In genomic region chr17:74872313-74873035, GRCh38 we compare ENCODE assay signal across 8 cellular contexts. TPM values are rescaled to one million over a fixed set of nuclear protein-coding genes. Genes with fewer than 3 reads are reported as not detected.
DNase-seq lines count a peak whose midpoint lies in the region; ATAC-seq and TF ChIP-seq lines count a peak whose summit lies in the region.

Gene FDXR (minus strand): TSS chr17:74872994. CDS start chr17:74872944, 50 bp downstream.

- H2BK5ac ChIP-seq in H9 (ENCODE audit: insufficient read length, low read length) = no peak within 1 kb of the TSS

- H3K36me3 Mint-ChIP-seq in H9 (ENCODE audit: insufficient read depth in 1 of 3, low read depth in 3 of 3) (peaks cover 0 to 17% (median 13%) of the 10 kb centered on the region in 3 experiments; a peak in 4 of 7 replicates), endothelial cell (ENCODE audit: low read depth, unreplicated experiment) (peaks cover 18% of the 10 kb centered on the region)

- DNase-seq in H9 (no peak), endothelial cell (ENCODE audit: low spot score) (no peak), ovary (peak in 1 of 5 donors; percentile 41), 8988T (no peak), SHP77 (lab: John Stamatoyannopoulos, UW) (no peak)
- no peak for DNase-seq in stimulated activated CD8-positive, alpha-beta memory T cell treated with anti-CD3 and anti-CD28 coated beads, Interleukin-4, amount 100 ng/mL, for 48 hours

- no peak within 1 kb of the TSS for H2AK5ac ChIP-seq in H9 (ENCODE audit: insufficient read length, low read length)

- H3K14ac ChIP-seq in H9 (ENCODE audit: insufficient read depth, low read length) = peak within 1 kb of the TSS; percentile 99

- H3K56ac ChIP-seq in H9 (ENCODE audit: insufficient read length, low read depth, low read length) = no peak within 1 kb of the TSS

- H3T11ph ChIP-seq in H9 (ENCODE audit: low read length) = no peak within 1 kb of the TSS

- no CpG with 5 or more reads among the region's 38 CpGs for WGBS in H9 (ENCODE audit: extremely low coverage, insufficient read length, low lambda C conversion rate)
- 3 to 5% (median 4%) methylated on average over 30 to 38 of the region's 38 CpGs for WGBS in ovary, 3 donors

- H3K9me3 ChIP-seq in H9 (ENCODE audit: control insufficient read depth, low read depth, low read length) = no peaks in the 10 kb centered on the region
- no peaks in the 10 kb centered on the region for H3K9me3 ChIP-seq in ovary

- no peak within 1 kb of the TSS for H2BK120ac ChIP-seq in H9 (ENCODE audit: low read depth, low read length, poor library complexity, severe bottlenecking)

- no peak within 1 kb of the TSS; the same call in 1 of the 2 replicates for H3K4ac ChIP-seq in H9 (ENCODE audit: low read depth, low read length)

- H4K5ac ChIP-seq in H9 (ENCODE audit: insufficient read length, low read depth, low read length) = no peak within 1 kb of the TSS

- ATAC-seq in GM18498 (IDR thresholded peaks at IDR 0.05; ENCODE audit: unreplicated experiment) = peak; percentile 24

- no peak for TF ChIP-seq EP300 in ovary (IDR thresholded peaks at IDR 0.05)

- no peak within 1 kb of the TSS for H3K23ac ChIP-seq in H9 (ENCODE audit: insufficient read length, low read depth, low read length)

- TF ChIP-seq CTCF in H9 (conservative IDR thresholded peaks at IDR 0.05) (no peak), endothelial cell (IDR thresholded peaks at IDR 0.05; ENCODE audit: unreplicated experiment) (no peak), ovary (IDR thresholded peaks at IDR 0.05) (no peak)

- no peak within 1 kb of the TSS for H4K8ac ChIP-seq in H9 (replicated peaks; ENCODE audit: insufficient read length, low read depth, low read length)

- peak within 1 kb of the TSS; percentile 91 for H3K4me2 ChIP-seq in H9 (ENCODE audit: insufficient read depth, insufficient read length, low read length)

- H2BK12ac ChIP-seq in H9 (ENCODE audit: insufficient read length, low read depth, low read length) = no peak within 1 kb of the TSS

- no peaks in the 10 kb centered on the region for H3K36me3 ChIP-seq in ovary

- no peaks in the 10 kb centered on the region for H3K79me1 ChIP-seq in H9 (ENCODE audit: insufficient read depth, low read depth, low read length, poor library complexity, severe bottlenecking)

- no peak within 1 kb of the TSS for H3K27ac ChIP-seq in H9 (ENCODE audit: insufficient read length, low read depth, low read length)
- H3K27ac ChIP-seq in ovary = peak within 1 kb of the TSS in 1 of 2 donors; percentile 77

- peaks cover 12% of the 10 kb centered on the region for H3K23me2 ChIP-seq in H9 (ENCODE audit: insufficient read length, low read depth, low read length, poor library complexity, severe bottlenecking)

- peaks cover 26 to 38% of the 10 kb centered on the region in 2 experiments for H3K4me1 Mint-ChIP-seq in H9
- H3K4me1 Mint-ChIP-seq in endothelial cell (ENCODE audit: unreplicated experiment) = peaks cover 42% of the 10 kb centered on the region

- no peaks in the 10 kb centered on the region for H4K20me1 ChIP-seq in H9 (ENCODE audit: control insufficient read depth, insufficient read depth, insufficient read length)

- H3K9ac ChIP-seq in H9 (ENCODE audit: extremely low read depth, insufficient read length, low read length) = peak within 1 kb of the TSS; percentile 98

- 0 out of 2 replicates have a peak, but pooled peaks cover 2% of the 10 kb centered on the region for H3K4me1 ChIP-seq in H9 (ENCODE audit: insufficient read depth, low read length)
- peaks cover 17% of the 10 kb centered on the region for H3K4me1 ChIP-seq in ovary (ENCODE audit: insufficient read depth)

- H2BK20ac ChIP-seq in H9 (ENCODE audit: low read depth, low read length, poor library complexity, severe bottlenecking) = no peak within 1 kb of the TSS

- peak within 1 kb of the TSS; percentile 98 for H3K18ac ChIP-seq in H9 (ENCODE audit: insufficient read length, low read depth, low read length)

- no peak within 1 kb of the TSS for H2BK15ac ChIP-seq in H9 (ENCODE audit: low read depth, low read length)

- intact Hi-C loops in ovary (cut with DNase I) = no loop called here

- peak within 1 kb of the TSS; percentile 85 to 87 for H3K4me3 Mint-ChIP-seq in H9
- peak within 1 kb of the TSS; percentile 95 for H3K4me3 Mint-ChIP-seq in endothelial cell (ENCODE audit: unreplicated experiment)

- H4K91ac ChIP-seq in H9 (ENCODE audit: insufficient read length, low read depth, low read length) = no peak within 1 kb of the TSS

- H3K9me3 Mint-ChIP-seq in H9 (no peaks in the 10 kb centered on the region), endothelial cell (ENCODE audit: unreplicated experiment) (no peaks in the 10 kb centered on the region)

- no peaks in the 10 kb centered on the region; the same call in 1 of the 2 replicates for H3K27me3 Mint-ChIP-seq in H9 (ENCODE audit: low read depth)
- peaks cover 27% of the 10 kb centered on the region for H3K27me3 Mint-ChIP-seq in endothelial cell (ENCODE audit: unreplicated experiment)

- H3K27ac Mint-ChIP-seq in H9 = peak within 1 kb of the TSS; percentile 95 to 99 (median 98)
- peak within 1 kb of the TSS; percentile 85 for H3K27ac Mint-ChIP-seq in endothelial cell (ENCODE audit: unreplicated experiment)

- TF ChIP-seq POLR2A in ovary (IDR thresholded peaks at IDR 0.05) = peak; percentile 72

- no peaks in the 10 kb centered on the region for H3K79me2 ChIP-seq in H9 (ENCODE audit: insufficient read depth, low read length)

- H2AFZ ChIP-seq in H9 (ENCODE audit: low read length) = no peak within 1 kb of the TSS

- H3K27me3 ChIP-seq in H9 (ENCODE audit: insufficient read depth, low read length) (no peaks in the 10 kb centered on the region), ovary (no peaks in the 10 kb centered on the region)

- peak within 1 kb of the TSS; percentile 67 for H3K4me3 ChIP-seq in ovary

TF ChIP-seq in PFSK-1, 5 proteins besides CTCF, POLR2A, EP300 and RAD21:
- TF ChIP-seq FOXP2 (optimal IDR thresholded peaks at IDR 0.05; ENCODE audit: borderline replicate concordance, extremely low read depth, extremely low read length, insufficient read depth) (peak; percentile 12), SIN3A (IDR thresholded peaks at IDR 0.05; ENCODE audit: borderline replicate concordance, insufficient read depth, low read length) (no peak), POLR2AphosphoS5 (IDR thresholded peaks at IDR 0.05; ENCODE audit: low read depth, low read length) (peak; percentile 70), REST (IDR thresholded peaks at IDR 0.05; ENCODE audit: insufficient read depth in 1 of 2, low read depth in 2 of 2, low read length in 2 of 2) (no peak), TAF1 (IDR thresholded peaks at IDR 0.05; ENCODE audit: borderline replicate concordance, insufficient read depth, low read length) (peak; percentile 82; the same call in 1 of the 2 replicates)
TF ChIP-seq in PFSK-1: peak in this region for 3.

RNA-seq across cellular contexts. Expression of gene FDXR, which starts in this region (rescaled TPM):
- total RNA-seq in H9 (2021) (39.7 and 43.2 TPM in 2 replicates), endothelial cell (ENCODE audit: unreplicated experiment) (22.1 TPM), ovary (10 to 100 TPM; 11.1 to 50.8 (median 43.4) TPM)
- polyA plus RNA-seq in PFSK-1 (2012; ENCODE audit: insufficient read length, low read depth) = 32.6 TPM
- polyA plus RNA-seq in ovary = 10 to 100 TPM; 13.6 to 26.5 TPM
